1 cellular context compared by ENCODE assay signal in the genomic region with DNA sequence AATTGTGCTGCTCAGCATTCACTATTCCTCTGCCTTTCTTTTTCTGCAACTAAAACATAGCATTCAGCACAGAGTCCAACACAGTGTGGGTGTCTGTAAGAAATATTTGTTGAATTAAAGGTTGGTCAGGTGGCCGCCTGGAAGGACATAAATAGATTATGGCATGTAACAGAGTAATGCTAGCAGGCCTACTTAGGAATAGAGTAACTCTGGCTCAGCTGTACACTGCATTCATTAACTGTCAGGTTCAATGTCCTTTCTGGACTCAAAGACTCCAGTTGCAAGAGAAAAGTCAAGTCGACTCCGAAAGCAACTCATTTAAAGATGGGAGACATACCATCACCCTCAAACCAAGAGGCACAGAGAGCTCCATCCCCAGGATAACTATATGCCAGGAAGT.
TF ChIP-seq lines count a peak whose summit lies in the region.

No MANE protein-coding gene starts in this region.

TF ChIP-seq in HepG2, 621 proteins besides CTCF, POLR2A, EP300 and RAD21 (continued from another document):
- TF ChIP-seq, protein P1, sequence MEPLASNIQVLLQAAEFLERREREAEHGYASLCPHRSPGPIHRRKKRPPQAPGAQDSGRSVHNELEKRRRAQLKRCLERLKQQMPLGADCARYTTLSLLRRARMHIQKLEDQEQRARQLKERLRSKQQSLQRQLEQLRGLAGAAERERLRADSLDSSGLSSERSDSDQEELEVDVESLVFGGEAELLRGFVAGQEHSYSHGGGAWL (CRISPR knock-in tag; IDR thresholded peaks at IDR 0.05), result no peak
- no peak for TF ChIP-seq ARHGAP35 (CRISPR knock-in tag; IDR thresholded peaks at IDR 0.05; ENCODE audit: borderline replicate concordance)
- TF ChIP-seq, protein P2, sequence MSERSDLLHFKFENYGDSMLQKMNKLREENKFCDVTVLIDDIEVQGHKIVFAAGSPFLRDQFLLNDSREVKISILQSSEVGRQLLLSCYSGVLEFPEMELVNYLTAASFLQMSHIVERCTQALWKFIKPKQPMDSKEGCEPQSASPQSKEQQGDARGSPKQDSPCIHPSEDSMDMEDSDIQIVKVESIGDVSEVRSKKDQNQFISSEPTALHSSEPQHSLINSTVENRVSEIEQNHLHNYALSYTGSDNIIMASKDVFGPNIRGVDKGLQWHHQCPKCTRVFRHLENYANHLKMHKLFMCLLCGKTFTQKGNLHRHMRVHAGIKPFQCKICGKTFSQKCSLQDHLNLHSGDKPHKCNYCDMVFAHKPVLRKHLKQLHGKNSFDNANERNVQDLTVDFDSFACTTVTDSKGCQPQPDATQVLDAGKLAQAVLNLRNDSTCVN (CRISPR knock-in tag; IDR thresholded peaks at IDR 0.05; ENCODE audit: borderline replicate concordance), result no peak
- no peak for TF ChIP-seq RNF2 (conservative IDR thresholded peaks at IDR 0.05; ENCODE audit: low read depth)
